In genomic region chr11:128496249-128496648, GRCh38 we compare ENCODE assay signal across 8 cellular contexts.
DNase-seq lines count a peak whose midpoint lies in the region; ATAC-seq, FAIRE-seq and TF ChIP-seq lines count a peak whose summit lies in the region.

No MANE protein-coding gene starts in this region.

- H3K4me2 ChIP-seq in SU-DHL-6 (ENCODE audit: low read depth, low read length, poor library complexity, severe bottlenecking) = peak overlapping the region; percentile 44
- peak overlapping the region; percentile 79 for H3K4me2 ChIP-seq in skeletal muscle satellite cell (ENCODE audit: low read length)

- DNase-seq in GM19239 (ENCODE audit: insufficient read length, low spot score) = no peak
- no peak for DNase-seq in heart left ventricle
- no peak for DNase-seq in D341Med (ENCODE audit: low spot score)
- DNase-seq in activated CD8-positive, alpha-beta memory T cell treated with anti-CD3 and anti-CD28 coated beads for 24 hours = no peak

- H3K36me3 ChIP-seq in SU-DHL-6 (ENCODE audit: low read length) = peaks cover 4% of the 10 kb centered on the region; the same call in 1 of the 2 replicates
- H3K36me3 ChIP-seq in heart left ventricle = peaks cover 0 to 2% (median 0%) of the 10 kb centered on the region in 9 donors
- H3K36me3 ChIP-seq in skeletal muscle satellite cell (ENCODE audit: insufficient read depth, low read length) = peaks cover 36% of the 10 kb centered on the region

- no peak overlapping the region for H2AFZ ChIP-seq in SU-DHL-6 (ENCODE audit: low read depth, low read length, severe bottlenecking)

- H3K27ac ChIP-seq in SU-DHL-6 (ENCODE audit: low read depth, low read length) (peak overlapping the region; percentile 72), heart left ventricle (peak overlapping the region; percentile 51 to 96 (median 80))

- peaks cover under 1% of the 10 kb centered on the region; the same call in 1 of the 2 replicates for H3F3A ChIP-seq in SU-DHL-6 (ENCODE audit: insufficient read depth)

- no peak for ATAC-seq in heart left ventricle
- ATAC-seq in GM19395 (IDR thresholded peaks at IDR 0.05; ENCODE audit: unreplicated experiment) = no peak
- no peak for ATAC-seq in GM19351 (IDR thresholded peaks at IDR 0.05; ENCODE audit: unreplicated experiment)

- WGBS in heart left ventricle, 4 donors = 7 to 13% (median 10%) methylated on average over 3 of the region's 3 CpGs

- peak overlapping the region; percentile 40; the same call in 1 of the 2 replicates for H3K9ac ChIP-seq in SU-DHL-6 (ENCODE audit: low read length)
- H3K9ac ChIP-seq in skeletal muscle satellite cell (ENCODE audit: low read depth, low read length) = peak overlapping the region; percentile 78

- intact Hi-C loops in heart left ventricle (cut with DNase I) = no loop called here

- H3K4me1 ChIP-seq in heart left ventricle = peaks cover 50 to 100% (median 99%) of the 10 kb centered on the region in 12 donors
- H3K4me1 ChIP-seq in skeletal muscle satellite cell (ENCODE audit: control insufficient read depth, insufficient read depth, low read length) = peaks cover 100% of the 10 kb centered on the region

- H3K4me3 ChIP-seq in SU-DHL-6 (ENCODE audit: insufficient read depth, low read length, poor library complexity, severe bottlenecking) (no peak overlapping the region), heart left ventricle (peak overlapping the region in 6 of 12 donors; percentile 22 to 37 (median 32)), skeletal muscle satellite cell (ENCODE audit: low read length) (peak overlapping the region; percentile 54)

- H3K27me3 ChIP-seq in SU-DHL-6 (ENCODE audit: low read length) = no peaks in the 10 kb centered on the region
- no peaks in the 10 kb centered on the region for H3K27me3 ChIP-seq in heart left ventricle
- no peaks in the 10 kb centered on the region for H3K27me3 ChIP-seq in skeletal muscle satellite cell (ENCODE audit: control insufficient read depth, insufficient read depth, low read length)

- TF ChIP-seq CTCF in SU-DHL-6 (IDR thresholded peaks at IDR 0.05; ENCODE audit: insufficient read depth, low read length, poor library complexity, severe bottlenecking) (no peak), heart left ventricle (IDR thresholded peaks at IDR 0.05) (no peak)

- no peaks in the 10 kb centered on the region for H4K20me1 ChIP-seq in SU-DHL-6 (ENCODE audit: low read depth, low read length)

- no peak for TF ChIP-seq POLR2A in heart left ventricle (IDR thresholded peaks at IDR 0.05)

- no peaks in the 10 kb centered on the region for H3K9me3 ChIP-seq in SU-DHL-6 (ENCODE audit: insufficient read depth, low read length)
- no peaks in the 10 kb centered on the region for H3K9me3 ChIP-seq in heart left ventricle
- H3K9me3 ChIP-seq in skeletal muscle satellite cell (replicated peaks; ENCODE audit: low read length) = no peaks in the 10 kb centered on the region

- peak; percentile 33 for FAIRE-seq in GM19239 (lab: Jason Lieb, UNC)

- H3K79me2 ChIP-seq in SU-DHL-6 (ENCODE audit: insufficient read depth, low read length) = peaks cover 99% of the 10 kb centered on the region

- H3K9me2 ChIP-seq in SU-DHL-6 (replicated peaks; ENCODE audit: insufficient read depth, low read length) = no peaks in the 10 kb centered on the region
